ENCODE assay signal across 9 cellular contexts in genomic region chr5:59124983-59125960, GRCh38.
DNase-seq lines count a peak whose midpoint lies in the region; ATAC-seq and TF ChIP-seq lines count a peak whose summit lies in the region.
"Had no signal": no experiment of that assay in that cellular context is flagged by ENCODE, and none has a peak within 500 bp of the region (broad histone marks: within the 10 kb centered on the region; RNA-seq: fewer than 3 reads in every experiment).

No MANE protein-coding gene starts in this region.

- WGBS in stomach, 5 donors, result 77 to 82% (median 79%) methylated on average over 9 of the region's 9 CpGs

- peaks cover 8% of the 10 kb centered on the region for H3K4me1 Mint-ChIP-seq in activated CD8-positive, alpha-beta memory T cell treated with anti-CD3 and anti-CD28 coated beads, Interleukin-2, amount 10 ng/mL, durations not matched to agents 7 days and 5 days

- peaks cover 22 to 58% (median 41%) of the 10 kb centered on the region in 4 donors for H3K4me1 ChIP-seq in stomach

- no peaks in the 10 kb centered on the region for H3K36me3 ChIP-seq in stomach

- peak; percentile 33 for ATAC-seq in activated CD8-positive, alpha-beta memory T cell treated with anti-CD3 and anti-CD28 coated beads, Interleukin-2, amount 10 ng/mL, durations not matched to agents 7 days and 5 days
- ATAC-seq in GM18519 (IDR thresholded peaks at IDR 0.05; ENCODE audit: low FRiP score, unreplicated experiment), result no peak
- ATAC-seq in HG03457 (IDR thresholded peaks at IDR 0.05; ENCODE audit: unreplicated experiment), result no peak
- no peak for ATAC-seq in HG03342 (IDR thresholded peaks at IDR 0.05; ENCODE audit: unreplicated experiment)
- ATAC-seq: CD8-positive, alpha-beta T cell had no signal

- no peak overlapping the region for H3K27ac Mint-ChIP-seq in activated CD8-positive, alpha-beta memory T cell treated with anti-CD3 and anti-CD28 coated beads, Interleukin-2, amount 10 ng/mL, durations not matched to agents 7 days and 5 days
- H3K27ac Mint-ChIP-seq: CD8-positive, alpha-beta T cell had no signal

- peak overlapping the region in 4 of 5 donors; percentile 80 to 89 (median 84) for H3K27ac ChIP-seq in stomach

- no peaks in the 10 kb centered on the region for H3K27me3 Mint-ChIP-seq in activated CD8-positive, alpha-beta memory T cell treated with anti-CD3 and anti-CD28 coated beads, Interleukin-2, amount 10 ng/mL, durations not matched to agents 7 days and 5 days

- H3K4me3 ChIP-seq in fibroblast of pulmonary artery (replicated peaks; ENCODE audit: low read depth, low read length) (no peak overlapping the region), stomach (no peak overlapping the region)

- no peak for TF ChIP-seq EP300 in stomach (IDR thresholded peaks at IDR 0.05)

- DNase-seq in activated CD8-positive, alpha-beta memory T cell treated with anti-CD3 and anti-CD28 coated beads, Interleukin-2, amount 10 ng/mL, durations not matched to agents 7 days and 5 days, result peak; percentile 61
- DNase-seq in activated CD8-positive, alpha-beta memory T cell treated with anti-CD3 and anti-CD28 coated beads, Interleukin-2, amount 50 U/mL, for 48 hours, result no peak
- DNase-seq in OCI-M1 (lab: John Stamatoyannopoulos, UW) (peak; percentile 38), fibroblast of pulmonary artery (ENCODE audit: low read depth) (peak; percentile 23), stomach (no peak)

- peaks cover 13% of the 10 kb centered on the region for H3K36me3 Mint-ChIP-seq in activated CD8-positive, alpha-beta memory T cell treated with anti-CD3 and anti-CD28 coated beads, Interleukin-2, amount 10 ng/mL, durations not matched to agents 7 days and 5 days
- H3K36me3 Mint-ChIP-seq: CD8-positive, alpha-beta T cell had no signal

- H3K9me3 ChIP-seq in stomach, result no peaks in the 10 kb centered on the region

- no peak for TF ChIP-seq CTCF in fibroblast of pulmonary artery (IDR thresholded peaks at IDR 0.05; ENCODE audit: low read length, missing control alignments)
- no peak for TF ChIP-seq CTCF in stomach (IDR thresholded peaks at IDR 0.05)

- intact Hi-C loops in stomach (cut with DNase I; ENCODE audit: low total_unique reads), result no loop called here

- H3K9me3 Mint-ChIP-seq in activated CD8-positive, alpha-beta memory T cell treated with anti-CD3 and anti-CD28 coated beads, Interleukin-2, amount 10 ng/mL, durations not matched to agents 7 days and 5 days (ENCODE audit: low read depth), result no peaks in the 10 kb centered on the region
- H3K9me3 Mint-ChIP-seq: CD8-positive, alpha-beta T cell had no signal

- no peak overlapping the region for H3K4me3 Mint-ChIP-seq in activated CD8-positive, alpha-beta memory T cell treated with anti-CD3 and anti-CD28 coated beads, Interleukin-2, amount 10 ng/mL, durations not matched to agents 7 days and 5 days
- H3K4me3 Mint-ChIP-seq: CD8-positive, alpha-beta T cell had no signal

- no peak for TF ChIP-seq POLR2A in stomach (IDR thresholded peaks at IDR 0.05)

- CTCF ChIA-PET in activated CD8-positive, alpha-beta memory T cell treated with anti-CD3 and anti-CD28 coated beads, Interleukin-2, amount 10 ng/mL, durations not matched to agents 7 days and 5 days (lab: Charles Lee), result interaction anchor here (0.6 to 3.9 kb wide), 12 partner anchors 9 to 239 kb away, joined by 3 to 40 read pairs (median 12); no protein-coding TSS in a partner anchor

- H3K27me3 ChIP-seq in stomach, result no peaks in the 10 kb centered on the region

Comparison
In these comparisons a context has a peak if more than half of its experiments do, and no peak if none do; other contexts are left out.
1. DNase-seq: peak in activated CD8-positive, alpha-beta memory T cell treated with anti-CD3 and anti-CD28 coated beads, Interleukin-2, amount 10 ng/mL, durations not matched to agents 7 days and 5 days (single experiment), OCI-M1 (single experiment) and fibroblast of pulmonary artery (single experiment); none in activated CD8-positive, alpha-beta memory T cell treated with anti-CD3 and anti-CD28 coated beads, Interleukin-2, amount 50 U/mL, for 48 hours (single experiment) and stomach (single experiment).